Comparison of ENCODE assay signal across 14 cellular contexts in genomic region chr9:109317311-109317978, GRCh38. TPM values are rescaled to one million over a fixed set of nuclear protein-coding genes. Genes with fewer than 3 reads are reported as not detected.
DNase-seq lines count a peak whose midpoint lies in the region; ATAC-seq, FAIRE-seq and TF ChIP-seq lines count a peak whose summit lies in the region.
"Had no signal": no experiment of that assay in that cellular context is flagged by ENCODE, and none has a peak within 500 bp of the region (broad histone marks: within the 10 kb centered on the region; RNA-seq: fewer than 3 reads in every experiment).

No MANE protein-coding gene starts in this region.

- H3K9me3 ChIP-seq in HEK293 (ENCODE audit: control insufficient read depth, insufficient read depth, low read depth, low read length), result no peaks in the 10 kb centered on the region
- H3K9me3 ChIP-seq in endodermal cell (ENCODE audit: control insufficient read depth, low read length), result no peaks in the 10 kb centered on the region
- no peaks in the 10 kb centered on the region for H3K9me3 ChIP-seq in small intestine (ENCODE audit: control insufficient read depth, low read depth)

- CTCF ChIA-PET in HEK293 (lab: Yijun Ruan, JAX), result interaction anchor here (0.6 to 1.5 kb wide), 3 partner anchors 134 to 790 kb away, joined by 3 read pairs; no protein-coding TSS in a partner anchor

- H3K36me3 ChIP-seq in HEK293 (ENCODE audit: control insufficient read depth in 2 of 2, insufficient read depth in 1 of 2, low read length in 2 of 2), result no peaks in the 10 kb centered on the region
- no peaks in the 10 kb centered on the region for H3K36me3 ChIP-seq in endodermal cell (ENCODE audit: control insufficient read depth, insufficient read depth, low read length)
- no peaks in the 10 kb centered on the region for H3K36me3 ChIP-seq in small intestine (ENCODE audit: control insufficient read depth in 2 of 2, insufficient read depth in 2 of 2, low read length in 2 of 2)

- H3K36me3 Mint-ChIP-seq in endodermal cell (ENCODE audit: low read depth), result no peaks in the 10 kb centered on the region
- H3K36me3 Mint-ChIP-seq: CD8-positive, alpha-beta T cell had no signal

- peak overlapping the region; percentile 68 for H3K27ac Mint-ChIP-seq in endodermal cell
- H3K27ac Mint-ChIP-seq: activated naive CD8-positive, alpha-beta T cell treated with anti-CD3 and anti-CD28 coated beads, Interleukin-2, amount 50 U/mL, for 24 hours; CD8-positive, alpha-beta T cell; stimulated activated naive CD8-positive, alpha-beta T cell treated with anti-CD3 and anti-CD28 coated beads, Interleukin-15, Interleukin-2, amounts not matched to agents 100 ng/mL and 50 ng/mL, for 24 hours had no signal

- no peak for FAIRE-seq in small intestine (lab: Jason Lieb, UNC)
- FAIRE-seq: colon had no signal

- no peak overlapping the region for H3K4me3 ChIP-seq in HEK293 (ENCODE audit: low read depth, low read length)
- no peak overlapping the region for H3K4me3 ChIP-seq in endodermal cell (ENCODE audit: low read length)
- H3K4me3 ChIP-seq in small intestine (ENCODE audit: low read depth in 1 of 2, low read length in 2 of 2), result peak overlapping the region in 1 of 2 donors; percentile 76
- H3K4me3 ChIP-seq: SK-N-MC had no signal

- no peak overlapping the region for H3K27ac ChIP-seq in HEK293 (ENCODE audit: extremely low read depth, low read depth, low read length)
- H3K27ac ChIP-seq in endodermal cell (ENCODE audit: low read depth, low read length), result no peak overlapping the region
- peak overlapping the region; percentile 80 to 86 for H3K27ac ChIP-seq in small intestine (ENCODE audit: low read depth in 1 of 2, low read length in 1 of 2)
- H3K27ac ChIP-seq: SK-N-MC had no signal

- peak overlapping the region; percentile 68 for H3K4me3 Mint-ChIP-seq in endodermal cell
- H3K4me3 Mint-ChIP-seq: activated naive CD8-positive, alpha-beta T cell treated with anti-CD3 and anti-CD28 coated beads, Interleukin-2, amount 50 U/mL, for 24 hours; stimulated activated naive CD8-positive, alpha-beta T cell treated with anti-CD3 and anti-CD28 coated beads, Interleukin-15, Interleukin-2, amounts not matched to agents 100 ng/mL and 50 ng/mL, for 24 hours had no signal

- H3K27me3 Mint-ChIP-seq in endodermal cell (ENCODE audit: insufficient read depth), result peaks cover 31% of the 10 kb centered on the region

- TF ChIP-seq CTCF in HEK293 (tag by site-specific recombination; IDR thresholded peaks at IDR 0.05) (no peak), endodermal cell (conservative IDR thresholded peaks at IDR 0.05) (no peak)

- H3K4me1 ChIP-seq in HEK293 (ENCODE audit: control insufficient read depth, insufficient read depth, low read length) (peaks cover 5% of the 10 kb centered on the region; the same call in 1 of the 2 replicates), endodermal cell (ENCODE audit: control insufficient read depth, insufficient read depth, low read length) (no peaks in the 10 kb centered on the region), small intestine (ENCODE audit: control insufficient read depth in 2 of 2, insufficient read depth in 1 of 2, low read depth in 1 of 2, low read length in 1 of 2) (peaks cover 10% of the 10 kb centered on the region in 2 donors)

- H3K9me3 Mint-ChIP-seq in endodermal cell, result no peaks in the 10 kb centered on the region
- H3K9me3 Mint-ChIP-seq: activated naive CD8-positive, alpha-beta T cell treated with anti-CD3 and anti-CD28 coated beads, Interleukin-2, amount 50 U/mL, for 24 hours; CD8-positive, alpha-beta T cell; stimulated activated naive CD8-positive, alpha-beta T cell treated with anti-CD3 and anti-CD28 coated beads, Interleukin-15, Interleukin-2, amounts not matched to agents 100 ng/mL and 50 ng/mL, for 24 hours had no signal

- POLR2A ChIA-PET in HEK293 (lab: Yijun Ruan, JAX), result no interaction called here

- peaks cover 22% of the 10 kb centered on the region for H3K27me3 ChIP-seq in endodermal cell (ENCODE audit: control insufficient read depth, insufficient read depth, low read length, poor library complexity, severe bottlenecking)
- H3K27me3 ChIP-seq in small intestine (ENCODE audit: control insufficient read depth in 2 of 2, insufficient read depth in 2 of 2, low read length in 2 of 2), result peaks cover 0 to 8% of the 10 kb centered on the region in 2 donors

- 87 to 89% methylated on average over 10 to 13 of the region's 13 CpGs for WGBS in endodermal cell (ENCODE audit: insufficient coverage in 1 of 2, insufficient read length in 1 of 2), 2 experiments
- WGBS in small intestine, 3 donors, result 16 to 58% (median 36%) methylated on average over 13 of the region's 13 CpGs

- peaks cover 20% of the 10 kb centered on the region for H3K4me1 Mint-ChIP-seq in endodermal cell

- ATAC-seq in GM19351 (IDR thresholded peaks at IDR 0.05; ENCODE audit: unreplicated experiment), result no peak
- ATAC-seq: activated naive CD8-positive, alpha-beta T cell treated with anti-CD3 and anti-CD28 coated beads, Interleukin-2, amount 50 U/mL, for 24 hours; CD8-positive, alpha-beta T cell had no signal

- no peak overlapping the region for H3K9ac ChIP-seq in endodermal cell (ENCODE audit: extremely low read depth, low read length, poor library complexity, severe bottlenecking)

- DNase-seq in NCI-H345 (lab: John Stamatoyannopoulos, UW), result peak; percentile 59
- DNase-seq in endodermal cell, result no peak
- peak; percentile 54 for DNase-seq in small intestine
- no peak for DNase-seq in stimulated activated naive CD4-positive, alpha-beta T cell treated with Interleukin-2 at 50 U/mL for 16 hours (lab: John Stamatoyannopoulos, UW)
- no peak for DNase-seq in SW480 (ENCODE audit: low spot score)
- DNase-seq: activated CD8-positive, alpha-beta memory T cell treated with anti-CD3 and anti-CD28 coated beads, Interleukin-2, amount 50 U/mL, for 4 hours; activated naive CD8-positive, alpha-beta T cell treated with anti-CD3 and anti-CD28 coated beads, Interleukin-2, amount 50 U/mL, for 24 hours; CD8-positive, alpha-beta T cell; stimulated activated CD4-positive, alpha-beta T cell treated with anti-CD3 and anti-CD28 coated beads, Interleukin-4, amount 100 ng/mL, for 24 hours had no signal

TF ChIP-seq in HEK293, 187 proteins besides CTCF, POLR2A, EP300 and RAD21:
- TF ChIP-seq ZBTB20 (tag by site-specific recombination; IDR thresholded peaks at IDR 0.05) (peak; percentile 33; the same call in 1 of the 2 replicates), ZNF202 (tag by site-specific recombination; IDR thresholded peaks at IDR 0.05; ENCODE audit: borderline replicate concordance) (no peak)

RNA-seq across cellular contexts. Expression of gene EPB41L4B, which starts 3.4 kb away (rescaled TPM):
- 1 to 10 TPM; 6.4 to 6.6 TPM for total RNA-seq in endodermal cell
- polyA plus RNA-seq in endodermal cell (2013, experiment 1 of 2), result 1.7 TPM
- 1.3 TPM for polyA plus RNA-seq in endodermal cell (2013, experiment 2 of 2)
- 100 to 1,000 TPM in 1 of 3 donors, 10 to 100 TPM in 2; 22.1 to 126 (median 94.3) TPM for polyA plus RNA-seq in small intestine
- total RNA-seq: CD8-positive, alpha-beta T cell had no signal

Comparison
In these comparisons a context has a peak if more than half of its experiments do, and no peak if none do; other contexts are left out.
1. H3K27ac ChIP-seq: peak in small intestine (2 of 2); none in HEK293 (single experiment) and endodermal cell (single experiment).
2. DNase-seq: peak in NCI-H345 (single experiment) and small intestine (single experiment); none in endodermal cell (single experiment), stimulated activated naive CD4-positive, alpha-beta T cell treated with Interleukin-2 at 50 U/mL for 16 hours (single experiment) and SW480 (single experiment).